34 cellular contexts compared by ENCODE assay signal in genomic region chr14:89988787-89989186, GRCh38.
"Had no signal": no experiment of that assay in that cellular context is flagged by ENCODE, and none has a peak within 500 bp of the region (broad histone marks: within the 10 kb centered on the region; RNA-seq: fewer than 3 reads in every experiment).

No MANE protein-coding gene starts in this region.

- H3K9me3 Mint-ChIP-seq: activated CD4-positive, alpha-beta memory T cell treated with anti-CD3 and anti-CD28 coated beads, Interleukin-2, amount 10 ng/mL, durations not matched to agents 7 days and 5 days; activated CD4-positive, alpha-beta T cell treated with anti-CD3 and anti-CD28 coated beads, Interleukin-2, amount 10 ng/mL, durations not matched to agents 24 days and 14 days; activated naive CD4-positive, alpha-beta T cell treated with anti-CD3 and anti-CD28 coated beads, Interleukin-2, amount 50 U/mL, for 24 hours; activated naive CD8-positive, alpha-beta T cell treated with anti-CD3 and anti-CD28 coated beads for 36 hours; activated naive CD8-positive, alpha-beta T cell treated with anti-CD3 and anti-CD28 coated beads, Interleukin-2, amount 50 U/mL, for 24 hours; activated T-cell treated with anti-CD3 and anti-CD28 coated beads, Interleukin-2, amount 50 U/mL, for 4 hours; activated T-helper 17 cell treated with anti-CD3 and anti-CD28 coated beads, Interleukin-2, amount 50 U/mL, for 72 hours; effector memory CD8-positive, alpha-beta T cell; T-helper 2 cell treated with Interferon-gamma antibody and Interleukin-4, amounts not matched to agents 5 μg/mL and 100 μg/mL, for 36 hours had no signal

- DNase-seq: activated CD4-positive, alpha-beta memory T cell treated with anti-CD3 and anti-CD28 coated beads, Interleukin-2, amount 10 ng/mL, durations not matched to agents 7 days and 5 days; activated CD4-positive, alpha-beta T cell treated with anti-CD3 and anti-CD28 coated beads for 36 hours; activated CD4-positive, alpha-beta T cell treated with anti-CD3 and anti-CD28 coated beads, Interleukin-2, amount 10 ng/mL, durations not matched to agents 24 days and 14 days; activated CD4-positive, alpha-beta T cell treated with anti-CD3 and anti-CD28 coated beads, Interleukin-2, amount 50 U/mL, for 4 hours; activated CD4-positive, CD25-positive, alpha-beta regulatory T cell; activated CD4-positive, CD25-positive, alpha-beta regulatory T cell treated with anti-CD3 and anti-CD28 coated beads, Interleukin-2, amount 50 U/mL, for 72 hours; activated CD8-positive, alpha-beta memory T cell treated with anti-CD3 and anti-CD28 coated beads, Interleukin-2, amount 50 U/mL, for 48 hours; activated effector memory CD4-positive, alpha-beta T cell treated with Interleukin-2 at 50 U/mL for 16 hours; activated gamma-delta T cell treated with Interleukin-2 at 50 U/mL for 16 hours; activated naive CD4-positive, alpha-beta T cell treated with Interleukin-2 at 50 U/mL for 16 hours; activated naive CD8-positive, alpha-beta T cell treated with anti-CD3 and anti-CD28 coated beads for 36 hours; activated naive CD8-positive, alpha-beta T cell treated with anti-CD3 and anti-CD28 coated beads, Interleukin-2, amount 50 U/mL, for 24 hours; activated T-cell treated with anti-CD3 and anti-CD28 coated beads, Interleukin-2, amount 50 U/mL, for 4 hours; adrenal gland; amygdala; aorta; body of pancreas; caudate nucleus; cortex of kidney; dermis blood vessel endothelial cell; effector CD4-positive, alpha-beta T cell; effector memory CD8-positive, alpha-beta T cell; esophagus squamous epithelium; foreskin melanocyte; head of caudate nucleus; T-helper 1 cell; T-helper 17 cell; T1000; WERI-Rb-1 had no signal

- H3K4me1 ChIP-seq: adrenal gland, body of pancreas, esophagus squamous epithelium, gastroesophageal sphincter had no signal

- ATAC-seq: activated CD4-positive, alpha-beta T cell treated with anti-CD3 and anti-CD28 coated beads for 36 hours; activated naive CD8-positive, alpha-beta T cell treated with anti-CD3 and anti-CD28 coated beads, Interleukin-2, amount 50 U/mL, for 24 hours; activated T-cell treated with anti-CD3 and anti-CD28 coated beads, Interleukin-2, amount 50 U/mL, for 4 hours; activated T-helper 17 cell treated with anti-CD3 and anti-CD28 coated beads, Interleukin-2, amount 50 U/mL, for 72 hours; body of pancreas; effector memory CD8-positive, alpha-beta T cell; gastroesophageal sphincter; T-helper 17 cell had no signal

- H3K27ac Mint-ChIP-seq: activated CD4-positive, alpha-beta memory T cell treated with anti-CD3 and anti-CD28 coated beads, Interleukin-2, amount 10 ng/mL, durations not matched to agents 7 days and 5 days; activated CD4-positive, alpha-beta T cell treated with anti-CD3 and anti-CD28 coated beads for 36 hours; activated CD4-positive, alpha-beta T cell treated with anti-CD3 and anti-CD28 coated beads, Interleukin-2, amount 10 ng/mL, durations not matched to agents 24 days and 14 days; activated naive CD4-positive, alpha-beta T cell treated with anti-CD3 and anti-CD28 coated beads, Interleukin-2, amount 50 U/mL, for 24 hours; activated naive CD8-positive, alpha-beta T cell treated with anti-CD3 and anti-CD28 coated beads for 36 hours; activated naive CD8-positive, alpha-beta T cell treated with anti-CD3 and anti-CD28 coated beads, Interleukin-2, amount 50 U/mL, for 24 hours; activated T-helper 17 cell treated with anti-CD3 and anti-CD28 coated beads, Interleukin-2, amount 50 U/mL, for 72 hours; effector memory CD8-positive, alpha-beta T cell; T-helper 17 cell; T-helper 2 cell treated with Interferon-gamma antibody and Interleukin-4, amounts not matched to agents 5 μg/mL and 100 μg/mL, for 36 hours had no signal

- H3K4me3 Mint-ChIP-seq: activated CD4-positive, alpha-beta memory T cell treated with anti-CD3 and anti-CD28 coated beads, Interleukin-2, amount 10 ng/mL, durations not matched to agents 7 days and 5 days; activated CD4-positive, alpha-beta T cell treated with anti-CD3 and anti-CD28 coated beads for 36 hours; activated CD4-positive, alpha-beta T cell treated with anti-CD3 and anti-CD28 coated beads, Interleukin-2, amount 10 ng/mL, durations not matched to agents 24 days and 14 days; activated naive CD4-positive, alpha-beta T cell treated with anti-CD3 and anti-CD28 coated beads, Interleukin-2, amount 50 U/mL, for 24 hours; activated naive CD8-positive, alpha-beta T cell treated with anti-CD3 and anti-CD28 coated beads for 36 hours; activated naive CD8-positive, alpha-beta T cell treated with anti-CD3 and anti-CD28 coated beads, Interleukin-2, amount 50 U/mL, for 24 hours; activated T-cell treated with anti-CD3 and anti-CD28 coated beads, Interleukin-2, amount 50 U/mL, for 4 hours; activated T-helper 17 cell treated with anti-CD3 and anti-CD28 coated beads, Interleukin-2, amount 50 U/mL, for 72 hours; effector memory CD8-positive, alpha-beta T cell; T-helper 17 cell; T-helper 2 cell treated with Interferon-gamma antibody and Interleukin-4, amounts not matched to agents 5 μg/mL and 100 μg/mL, for 36 hours had no signal

- H3K27me3 ChIP-seq: adrenal gland, body of pancreas, esophagus squamous epithelium, gastroesophageal sphincter had no signal

- H3K9me3 ChIP-seq: adrenal gland, body of pancreas, esophagus squamous epithelium, gastroesophageal sphincter had no signal

- H3K27ac ChIP-seq: adrenal gland, body of pancreas, epithelial cell of prostate, esophagus squamous epithelium, gastroesophageal sphincter, WERI-Rb-1 had no signal

- H3K27me3 Mint-ChIP-seq: activated CD4-positive, alpha-beta memory T cell treated with anti-CD3 and anti-CD28 coated beads, Interleukin-2, amount 10 ng/mL, durations not matched to agents 7 days and 5 days; activated CD4-positive, alpha-beta T cell treated with anti-CD3 and anti-CD28 coated beads for 36 hours; activated CD4-positive, alpha-beta T cell treated with anti-CD3 and anti-CD28 coated beads, Interleukin-2, amount 10 ng/mL, durations not matched to agents 24 days and 14 days; activated naive CD4-positive, alpha-beta T cell treated with anti-CD3 and anti-CD28 coated beads, Interleukin-2, amount 50 U/mL, for 24 hours; activated naive CD8-positive, alpha-beta T cell treated with anti-CD3 and anti-CD28 coated beads for 36 hours; activated naive CD8-positive, alpha-beta T cell treated with anti-CD3 and anti-CD28 coated beads, Interleukin-2, amount 50 U/mL, for 24 hours; activated T-helper 17 cell treated with anti-CD3 and anti-CD28 coated beads, Interleukin-2, amount 50 U/mL, for 72 hours; effector memory CD8-positive, alpha-beta T cell; T-helper 17 cell had no signal

- H3K4me1 Mint-ChIP-seq: activated CD4-positive, alpha-beta memory T cell treated with anti-CD3 and anti-CD28 coated beads, Interleukin-2, amount 10 ng/mL, durations not matched to agents 7 days and 5 days; activated CD4-positive, alpha-beta T cell treated with anti-CD3 and anti-CD28 coated beads for 36 hours; activated CD4-positive, alpha-beta T cell treated with anti-CD3 and anti-CD28 coated beads, Interleukin-2, amount 10 ng/mL, durations not matched to agents 24 days and 14 days; activated naive CD4-positive, alpha-beta T cell treated with anti-CD3 and anti-CD28 coated beads, Interleukin-2, amount 50 U/mL, for 24 hours; activated naive CD8-positive, alpha-beta T cell treated with anti-CD3 and anti-CD28 coated beads for 36 hours; activated naive CD8-positive, alpha-beta T cell treated with anti-CD3 and anti-CD28 coated beads, Interleukin-2, amount 50 U/mL, for 24 hours; T-helper 17 cell had no signal
